In genomic region chr21:32317726-32318125, GRCh38 we compare ENCODE assay signal across 22 cellular contexts. TPM values are rescaled to one million over a fixed set of nuclear protein-coding genes. Genes with fewer than 3 reads are reported as not detected.
"Had no signal": no experiment of that assay in that cellular context is flagged by ENCODE, and none has a peak within 500 bp of the region (broad histone marks: within the 10 kb centered on the region; RNA-seq: fewer than 3 reads in every experiment).

No MANE protein-coding gene starts in this region.

- H3K4me3 ChIP-seq: K562, SJCRH30 had no signal

- FAIRE-seq: HTR-8/SVneo, K562, RCC 7860 had no signal

- H3K9me3 ChIP-seq: SJCRH30 had no signal

- H3K9ac ChIP-seq: KMS-11 had no signal

- DNase-seq: Kasumi-1, MM.1S, NCI-H1092 treated with DMSO at 0.1 percent for 48 hours, NCI-H1436, NCI-H187, NCI-H2029, NCI-H2081 treated with DMSO at 0.1 percent for 48 hours, NCI-H2171, NCI-H226, NCI-H446, NCI-H510A, NCI-H524 treated with DMSO at 0.1 percent for 48 hours, NCI-H69, NCI-H774, Right ventricle myocardium superior, RPMI8226, SJCRH30 had no signal

- H3K27me3 ChIP-seq: SJCRH30 had no signal

- H3K4me1 ChIP-seq: SJCRH30 had no signal

RNA-seq across cellular contexts. Expression of gene MRAP, which starts 19.1 kb away (rescaled TPM):
- total RNA-seq: K562, M059J, SJCRH30 had no signal
